ENCODE assay signal across 17 cellular contexts in genomic region chr11:78319453-78319955, GRCh38.
DNase-seq lines count a peak whose midpoint lies in the region; ATAC-seq and TF ChIP-seq lines count a peak whose summit lies in the region.
"Had no signal": no experiment of that assay in that cellular context is flagged by ENCODE, and none has a peak within 500 bp of the region (broad histone marks: within the 10 kb centered on the region; RNA-seq: fewer than 3 reads in every experiment).

No MANE protein-coding gene starts in this region.

- CTCF ChIA-PET in IMR-90 (lab: Yijun Ruan, JAX): interaction anchor here (0.6 to 1.0 kb wide), 2 partner anchors 20 to 79 kb away, joined by 3 to 5 read pairs; no protein-coding TSS in a partner anchor

- no peak overlapping the region for H2BK120ac ChIP-seq in IMR-90 (ENCODE audit: low read depth, low read length)

- H3K4me3 ChIP-seq in IMR-90 (ENCODE audit: insufficient read depth, low read depth, low read length) (no peak overlapping the region), mesodermal cell (ENCODE audit: extremely low read depth, insufficient read depth, low read length, poor library complexity, severe bottlenecking) (no peak overlapping the region)
- H3K4me3 ChIP-seq: HAP-1 had no signal

- H3K9me1 ChIP-seq in IMR-90 (ENCODE audit: insufficient read depth, low read length): peaks cover 11% of the 10 kb centered on the region

- H3K9me3 Mint-ChIP-seq in activated T-helper 1 cell treated with anti-CD3 and anti-CD28 coated beads, Interleukin-12 subunit alpha, Interleukin-12 subunit beta, Interleukin-2, Interleukin-4 antibody, amounts not matched to agents 30 ng/mL and 10 ng/mL and 1 ng/mL, durations not matched to agents 14 hours and 24 hours and 36 hours: peaks cover 8% of the 10 kb centered on the region
- H3K9me3 Mint-ChIP-seq: endodermal cell; stimulated activated memory B cell treated with anti-CD40 and anti-IgM and Interleukin-4, amounts not matched to agents 10 μg/mL and 1 μg/mL and 100 μg/mL, for 72 hours had no signal

- in situ Hi-C loops in IMR-90 (cut with MboI; ENCODE audit: low sequenced_read_pairs): no loop called here

- H3K27ac ChIP-seq in IMR-90 (ENCODE audit: insufficient read depth, low read length) (no peak overlapping the region), caudate nucleus (ENCODE audit: low read depth, low read length) (peak overlapping the region; percentile 95), mesodermal cell (ENCODE audit: low read depth, low read length, severe bottlenecking) (peak overlapping the region; percentile 81)

- no peak overlapping the region for H3K27ac Mint-ChIP-seq in activated T-helper 1 cell treated with anti-CD3 and anti-CD28 coated beads, Interleukin-12 subunit alpha, Interleukin-12 subunit beta, Interleukin-2, Interleukin-4 antibody, amounts not matched to agents 30 ng/mL and 10 ng/mL and 1 ng/mL, durations not matched to agents 14 hours and 24 hours and 36 hours
- H3K27ac Mint-ChIP-seq: endodermal cell; stimulated activated memory B cell treated with anti-CD40 and anti-IgM and Interleukin-4, amounts not matched to agents 10 μg/mL and 1 μg/mL and 100 μg/mL, for 72 hours had no signal

- no peak overlapping the region for H3K4me3 Mint-ChIP-seq in activated T-helper 1 cell treated with anti-CD3 and anti-CD28 coated beads, Interleukin-12 subunit alpha, Interleukin-12 subunit beta, Interleukin-2, Interleukin-4 antibody, amounts not matched to agents 30 ng/mL and 10 ng/mL and 1 ng/mL, durations not matched to agents 14 hours and 24 hours and 36 hours
- H3K4me3 Mint-ChIP-seq: endodermal cell; stimulated activated memory B cell treated with anti-CD40 and anti-IgM and Interleukin-4, amounts not matched to agents 10 μg/mL and 1 μg/mL and 100 μg/mL, for 72 hours had no signal

- peaks cover 16% of the 10 kb centered on the region for H3K36me3 Mint-ChIP-seq in activated T-helper 1 cell treated with anti-CD3 and anti-CD28 coated beads, Interleukin-12 subunit alpha, Interleukin-12 subunit beta, Interleukin-2, Interleukin-4 antibody, amounts not matched to agents 30 ng/mL and 10 ng/mL and 1 ng/mL, durations not matched to agents 14 hours and 24 hours and 36 hours (ENCODE audit: low read depth)

- H2BK15ac ChIP-seq in IMR-90 (ENCODE audit: low read depth, low read length): no peak overlapping the region

- no peak overlapping the region for H3K23ac ChIP-seq in IMR-90 (ENCODE audit: low read depth, low read length)

- H2BK5ac ChIP-seq in IMR-90 (ENCODE audit: low read depth, low read length, poor library complexity, severe bottlenecking): no peak overlapping the region

- peaks cover 73% of the 10 kb centered on the region for H3K4me1 Mint-ChIP-seq in activated T-helper 1 cell treated with anti-CD3 and anti-CD28 coated beads, Interleukin-12 subunit alpha, Interleukin-12 subunit beta, Interleukin-2, Interleukin-4 antibody, amounts not matched to agents 30 ng/mL and 10 ng/mL and 1 ng/mL, durations not matched to agents 14 hours and 24 hours and 36 hours (ENCODE audit: low read depth)

- H3K36me3 ChIP-seq in IMR-90 (ENCODE audit: control insufficient read depth, insufficient read depth, low read length) (no peaks in the 10 kb centered on the region), mesodermal cell (ENCODE audit: control insufficient read depth, insufficient read depth, low read length) (no peaks in the 10 kb centered on the region)
- H3K36me3 ChIP-seq: HAP-1 had no signal

- peaks cover 4% of the 10 kb centered on the region for H3K27me3 Mint-ChIP-seq in activated T-helper 1 cell treated with anti-CD3 and anti-CD28 coated beads, Interleukin-12 subunit alpha, Interleukin-12 subunit beta, Interleukin-2, Interleukin-4 antibody, amounts not matched to agents 30 ng/mL and 10 ng/mL and 1 ng/mL, durations not matched to agents 14 hours and 24 hours and 36 hours (ENCODE audit: insufficient read depth)
- H3K27me3 Mint-ChIP-seq: stimulated activated memory B cell treated with anti-CD40 and anti-IgM and Interleukin-4, amounts not matched to agents 10 μg/mL and 1 μg/mL and 100 μg/mL, for 72 hours had no signal

- H3K9me3 ChIP-seq in IMR-90 (ENCODE audit: control insufficient read depth, insufficient read depth, low read length): no peaks in the 10 kb centered on the region
- H3K9me3 ChIP-seq in mesodermal cell (ENCODE audit: control insufficient read depth, low read length): peaks cover 3% of the 10 kb centered on the region
- H3K9me3 ChIP-seq: HAP-1 had no signal

- TF ChIP-seq RAD21 in IMR-90 (IDR thresholded peaks at IDR 0.05; ENCODE audit: low read length): no peak

- no peak overlapping the region for H3K56ac ChIP-seq in IMR-90 (ENCODE audit: extremely low read depth, insufficient read depth, low read length)

- TF ChIP-seq CTCF in IMR-90 (conservative IDR thresholded peaks at IDR 0.05; ENCODE audit: low read depth, low read length): no peak

- no peak overlapping the region for H2AFZ ChIP-seq in IMR-90 (replicated peaks; ENCODE audit: low read length, poor library complexity)

- H2AK9ac ChIP-seq in IMR-90 (replicated peaks; ENCODE audit: low read depth, low read length, poor library complexity): no peak overlapping the region

- no peak overlapping the region for H2AK5ac ChIP-seq in IMR-90 (ENCODE audit: low read depth, low read length)

- no peak overlapping the region for H3K9ac ChIP-seq in IMR-90 (ENCODE audit: low read depth, low read length)

- H4K5ac ChIP-seq in IMR-90 (ENCODE audit: low read depth, low read length): no peak overlapping the region

- H3K79me1 ChIP-seq in IMR-90 (ENCODE audit: low read depth in 1 of 2, low read length in 2 of 2): peaks cover 7 to 29% of the 10 kb centered on the region in 2 experiments

- TF ChIP-seq POLR2A in IMR-90 (IDR thresholded peaks at IDR 0.05; ENCODE audit: low read depth, low read length): no peak

- H2BK20ac ChIP-seq in IMR-90 (ENCODE audit: low read depth, low read length): no peak overlapping the region

- H4K20me1 ChIP-seq in IMR-90 (ENCODE audit: insufficient read depth, low read length): peaks cover 6% of the 10 kb centered on the region; the same call in 1 of the 2 replicates

- H4K8ac ChIP-seq in IMR-90 (ENCODE audit: low read depth in 2 of 2, low read length in 2 of 2): no peak overlapping the region

- dilution Hi-C loops in IMR-90 (cut with HindIII; ENCODE audit: low sequenced_read_pairs, unreplicated experiment): no loop called here

- no peak overlapping the region for H4K91ac ChIP-seq in IMR-90 (ENCODE audit: insufficient read depth, low read depth, low read length)

- no peak overlapping the region for H3K4ac ChIP-seq in IMR-90 (ENCODE audit: low read depth, low read length)

- no TSS peak for BruUV-seq in IMR-90 (replicated peaks; lab: Mats Ljungman, UMichigan)

- WGBS in IMR-90 (ENCODE audit: extremely low coverage in 2 of 2, insufficient read length in 1 of 2), 2 experiments: no CpG with 5 or more reads among the region's 4 CpGs
- WGBS in mesodermal cell (ENCODE audit: insufficient coverage in 2 of 2), 2 experiments: 60 to 98% methylated on average over 1 to 4 of the region's 4 CpGs

- H3K27me3 ChIP-seq in IMR-90 (ENCODE audit: control insufficient read depth, insufficient read depth, low read length): no peaks in the 10 kb centered on the region

- no peak overlapping the region for H3K4me2 ChIP-seq in IMR-90 (ENCODE audit: low read depth, low read length)

- H3K18ac ChIP-seq in IMR-90 (ENCODE audit: low read depth, low read length): no peak overlapping the region

- ATAC-seq in IMR-90 (ENCODE audit: low read depth): peak; percentile 80
- no peak for ATAC-seq in GM18520 (IDR thresholded peaks at IDR 0.05; ENCODE audit: unreplicated experiment)
- ATAC-seq: stimulated activated memory B cell treated with anti-CD40 and anti-IgM and Interleukin-4, amounts not matched to agents 10 μg/mL and 1 μg/mL and 100 μg/mL, for 72 hours had no signal

- H3K14ac ChIP-seq in IMR-90 (replicated peaks; ENCODE audit: low read depth, low read length): no peak overlapping the region

- H3K4me1 ChIP-seq in IMR-90 (ENCODE audit: control insufficient read depth, insufficient read depth, low read length): peaks cover 13% of the 10 kb centered on the region; the same call in 1 of the 2 replicates
- H3K4me1 ChIP-seq in mesodermal cell (ENCODE audit: control insufficient read depth, insufficient read depth, low read length, poor library complexity, severe bottlenecking): peaks cover 20% of the 10 kb centered on the region
- H3K4me1 ChIP-seq: HAP-1 had no signal

- intact Hi-C loops in IMR-90 (cut with micrococcal nuclease): loop anchor here (5.0 kb wide), 1 partner anchor 1027 kb away; no protein-coding TSS in a partner anchor
- intact Hi-C loops in activated T-helper 1 cell treated with anti-CD3 and anti-CD28 coated beads, Interleukin-12 subunit alpha, Interleukin-12 subunit beta, Interleukin-2, Interleukin-4 antibody, amounts not matched to agents 30 ng/mL and 10 ng/mL and 1 ng/mL, durations not matched to agents 14 hours and 24 hours and 36 hours (cut with micrococcal nuclease): no loop called here

- POLR2A ChIA-PET in IMR-90 (lab: Charles Lee; ENCODE audit: unreplicated experiment): interaction anchor here (0.6 kb wide), 1 partner anchor 21 kb away, joined by 6 read pairs; no protein-coding TSS in a partner anchor

- DNase-seq in AG08395 (ENCODE audit: low spot score) (peak; percentile 21), IMR-90 (peak; percentile 69), caudate nucleus (lab: John Stamatoyannopoulos, UW) (no peak), germinal center (ENCODE audit: low spot score) (no peak), T-helper 1 cell (no peak)
- no peak for DNase-seq in activated T-helper 1 cell treated with anti-CD3 and anti-CD28 coated beads, Interleukin-12 subunit alpha, Interleukin-12 subunit beta, Interleukin-2, Interleukin-4 antibody, amounts not matched to agents 30 ng/mL and 10 ng/mL and 1 ng/mL, durations not matched to agents 14 hours and 24 hours and 36 hours (ENCODE audit: low spot score)
- DNase-seq: activated T-cell treated with anti-CD3 and anti-CD28 coated beads, Interleukin-2, amount 50 U/mL, for 48 hours; AML-193; endodermal cell; NCI-H1105; NCI-H82; SIG-M5; stimulated activated CD4-positive, alpha-beta T cell treated with anti-CD3 and anti-CD28 coated beads, Interleukin-4, amount 100 ng/mL, for 1 hour had no signal

TF ChIP-seq in IMR-90, 13 proteins besides CTCF, POLR2A, EP300 and RAD21:
- no peak for TF ChIP-seq USF2 (IDR thresholded peaks at IDR 0.05; ENCODE audit: low read depth, low read length)
- TF ChIP-seq FOS (IDR thresholded peaks at IDR 0.05; ENCODE audit: low read depth, low read length): no peak
- TF ChIP-seq MAFK (IDR thresholded peaks at IDR 0.05; ENCODE audit: low read depth, low read length): no peak
TF ChIP-seq in IMR-90: peak in this region for 0.

Comparison
In these comparisons a context has a peak if more than half of its experiments do, and no peak if none do; other contexts are left out.
1. DNase-seq: peak in AG08395 (single experiment) and IMR-90 (single experiment); none in caudate nucleus (0 of 61), germinal center (single experiment), activated T-helper 1 cell treated with anti-CD3 and anti-CD28 coated beads, Interleukin-12 subunit alpha, Interleukin-12 subunit beta, Interleukin-2, Interleukin-4 antibody, amounts not matched to agents 30 ng/mL and 10 ng/mL and 1 ng/mL, durations not matched to agents 14 hours and 24 hours and 36 hours (single experiment) and T-helper 1 cell (0 of 5).